In the genomic region with DNA sequence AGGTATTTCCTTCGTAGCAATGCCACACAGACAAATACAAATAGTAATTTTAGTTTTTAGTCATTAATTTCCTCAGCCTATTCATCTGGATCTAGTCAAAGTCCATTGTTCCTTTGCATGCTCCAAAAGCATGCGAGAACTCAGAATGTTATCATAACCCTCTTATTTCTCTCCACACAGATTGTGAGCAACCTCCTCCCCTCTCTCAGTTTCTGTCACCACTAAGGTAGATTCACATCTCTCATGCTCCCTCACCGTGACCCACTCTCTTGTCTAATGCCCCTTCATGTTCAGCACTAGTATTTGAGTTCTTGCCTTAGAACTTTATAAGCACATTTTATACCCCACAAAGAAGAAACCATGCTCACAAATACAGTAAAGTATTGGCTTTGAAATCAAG, we compare ENCODE assay signal across 21 cellular contexts.
DNase-seq lines count a peak whose midpoint lies in the region; ATAC-seq and TF ChIP-seq lines count a peak whose summit lies in the region.
"Had no signal": no experiment of that assay in that cellular context is flagged by ENCODE, and none has a peak within 500 bp of the region (broad histone marks: within the 10 kb centered on the region; RNA-seq: fewer than 3 reads in every experiment).

No MANE protein-coding gene starts in this region.

- no peak overlapping the region for H3K14ac ChIP-seq in mesenchymal stem cell (ENCODE audit: low read length in 2 of 2)

- H3K36me3 Mint-ChIP-seq in CD14-positive monocyte: no peaks in the 10 kb centered on the region

- intact Hi-C loops in CD14-positive monocyte (cut with micrococcal nuclease): no loop called here

- H2AFZ ChIP-seq in mesenchymal stem cell (ENCODE audit: low read depth, low read length): no peak overlapping the region
- H2AFZ ChIP-seq: GM23338 had no signal

- H2BK5ac ChIP-seq in mesenchymal stem cell (ENCODE audit: low read depth, low read length, poor library complexity, severe bottlenecking): no peak overlapping the region

- no peaks in the 10 kb centered on the region for H3K4me1 Mint-ChIP-seq in CD14-positive monocyte

- H4K91ac ChIP-seq in mesenchymal stem cell (ENCODE audit: low read length): peak overlapping the region; percentile 46

- H3K27ac ChIP-seq in mesenchymal stem cell (ENCODE audit: low read length, poor library complexity, severe bottlenecking): no peak overlapping the region
- no peak overlapping the region for H3K27ac ChIP-seq in gastroesophageal sphincter
- H3K27ac ChIP-seq: BLaER1 treated with 17β-estradiol and CSF1 and Interleukin-3, amounts not matched to agents 10 nM and 100 nM; SJSA1 had no signal

- H3K9me3 ChIP-seq in mesenchymal stem cell (ENCODE audit: control insufficient read depth, low read length) (no peaks in the 10 kb centered on the region), gastroesophageal sphincter (no peaks in the 10 kb centered on the region)
- H3K9me3 ChIP-seq: BLaER1 treated with 17β-estradiol and CSF1 and Interleukin-3, amounts not matched to agents 10 nM and 100 nM had no signal

- no peak overlapping the region for H2BK12ac ChIP-seq in mesenchymal stem cell (ENCODE audit: low read length in 2 of 2)

- H3K27me3 Mint-ChIP-seq in CD14-positive monocyte (ENCODE audit: low read depth in 3 of 3): no peaks in the 10 kb centered on the region

- no peak overlapping the region for H3K27ac Mint-ChIP-seq in CD14-positive monocyte

- no peak overlapping the region for H3K4me3 Mint-ChIP-seq in CD14-positive monocyte
- H3K4me3 Mint-ChIP-seq: GM23338 had no signal

- H4K8ac ChIP-seq in mesenchymal stem cell (ENCODE audit: low read length): no peak overlapping the region

- H3K27me3 ChIP-seq in mesenchymal stem cell (ENCODE audit: control insufficient read depth in 1 of 2, insufficient read depth in 1 of 2, low read length in 2 of 2): no peaks in the 10 kb centered on the region
- no peaks in the 10 kb centered on the region for H3K27me3 ChIP-seq in gastroesophageal sphincter
- H3K27me3 ChIP-seq: BLaER1 treated with 17β-estradiol and CSF1 and Interleukin-3, amounts not matched to agents 10 nM and 100 nM; SJSA1 had no signal

- no peak overlapping the region for H3K4me3 ChIP-seq in mesenchymal stem cell (ENCODE audit: insufficient read depth in 1 of 2, low read depth in 1 of 2, low read length in 2 of 2)
- no peak overlapping the region for H3K4me3 ChIP-seq in gastroesophageal sphincter
- H3K4me3 ChIP-seq: BLaER1 treated with 17β-estradiol and CSF1 and Interleukin-3, amounts not matched to agents 10 nM and 100 nM; GM23338; SJSA1 had no signal

- H3K18ac ChIP-seq in mesenchymal stem cell (ENCODE audit: low read depth in 1 of 2, low read length in 2 of 2): no peak overlapping the region

- ATAC-seq in GM18498 (IDR thresholded peaks at IDR 0.05; ENCODE audit: unreplicated experiment): peak; percentile 65
- peak; percentile 61 for ATAC-seq in GM19351 (IDR thresholded peaks at IDR 0.05; ENCODE audit: unreplicated experiment)
- ATAC-seq in HG02884 (IDR thresholded peaks at IDR 0.05; ENCODE audit: unreplicated experiment): peak; percentile 60
- no peak for ATAC-seq in GM18517 (IDR thresholded peaks at IDR 0.05; ENCODE audit: unreplicated experiment)
- no peak for ATAC-seq in gastroesophageal sphincter
- ATAC-seq: GM23338, HCT116, PC-3 had no signal

- H3K9me3 Mint-ChIP-seq in CD14-positive monocyte: peaks cover 0 to 4% (median 3%) of the 10 kb centered on the region in 7 donors

- no peak overlapping the region for H2AK5ac ChIP-seq in mesenchymal stem cell (ENCODE audit: low read length, severe bottlenecking)

- H3K23ac ChIP-seq in mesenchymal stem cell (ENCODE audit: low read length in 2 of 2): no peak overlapping the region

- TF ChIP-seq CTCF in CD14-positive monocyte (IDR thresholded peaks at IDR 0.05) (no peak), gastroesophageal sphincter (IDR thresholded peaks at IDR 0.05) (no peak)

- H3K9ac ChIP-seq in mesenchymal stem cell (ENCODE audit: low read length): no peak overlapping the region
- H3K9ac ChIP-seq: BLaER1 treated with 17β-estradiol and CSF1 and Interleukin-3, amounts not matched to agents 10 nM and 100 nM had no signal

- no peak for TF ChIP-seq EP300 in gastroesophageal sphincter (IDR thresholded peaks at IDR 0.05)

- TF ChIP-seq POLR2A in gastroesophageal sphincter (IDR thresholded peaks at IDR 0.05): no peak

- DNase-seq in mesenchymal stem cell: no peak
- no peak for DNase-seq in NCI-H146 treated with DMSO at 0.1 percent for 48 hours (lab: John Stamatoyannopoulos, UW; ENCODE audit: unreplicated experiment)
- no peak for DNase-seq in CD14-positive monocyte (ENCODE audit: low spot score)
- DNase-seq: DMS 273 treated with DMSO at 0.1 percent for 48 hours, GF-D8, KG1, NCI-H1436, NCI-H2029 treated with DMSO at 0.1 percent for 48 hours, NCI-H510A, NCI-H774, PC-3, SW 1271 had no signal

- no peaks in the 10 kb centered on the region for H3K79me1 ChIP-seq in mesenchymal stem cell (replicated peaks; ENCODE audit: low read length, poor library complexity, severe bottlenecking)

- H3K4me2 ChIP-seq in mesenchymal stem cell (ENCODE audit: low read length, poor library complexity, severe bottlenecking): no peak overlapping the region
- H3K4me2 ChIP-seq: BLaER1 treated with 17β-estradiol and CSF1 and Interleukin-3, amounts not matched to agents 10 nM and 100 nM; GM23338 had no signal

- H2BK120ac ChIP-seq in mesenchymal stem cell (ENCODE audit: low read depth, low read length): no peak overlapping the region

- H3K36me3 ChIP-seq in mesenchymal stem cell (ENCODE audit: control insufficient read depth in 1 of 2, insufficient read depth in 2 of 2, low read depth in 1 of 2, low read length in 2 of 2): no peaks in the 10 kb centered on the region
- no peaks in the 10 kb centered on the region for H3K36me3 ChIP-seq in gastroesophageal sphincter
- H3K36me3 ChIP-seq: BLaER1 treated with 17β-estradiol and CSF1 and Interleukin-3, amounts not matched to agents 10 nM and 100 nM; SJSA1 had no signal

- H2BK15ac ChIP-seq in mesenchymal stem cell (ENCODE audit: low read depth, poor library complexity, severe bottlenecking): no peak overlapping the region

- no peak overlapping the region for H3K4ac ChIP-seq in mesenchymal stem cell (ENCODE audit: low read depth in 1 of 2, low read length in 2 of 2)

- H3K4me1 ChIP-seq in mesenchymal stem cell (ENCODE audit: control insufficient read depth, insufficient read depth, low read depth, low read length): no peaks in the 10 kb centered on the region
- H3K4me1 ChIP-seq in gastroesophageal sphincter: no peaks in the 10 kb centered on the region

- whole genome bisulfite sequencing in mesenchymal stem cell: 94% methylated on average over 3 of the region's 3 CpGs
- WGBS in gastroesophageal sphincter (ENCODE audit: low coverage in 1 of 2), 2 donors: 81 to 85% methylated on average over 3 of the region's 3 CpGs

Comparison
In these comparisons a context has a peak if more than half of its experiments do, and no peak if none do; other contexts are left out.
1. ATAC-seq: peak in GM18498 (single experiment), GM19351 (single experiment) and HG02884 (single experiment); none in GM18517 (single experiment) and gastroesophageal sphincter (single experiment).